Comparison of ENCODE assay signal across 28 cellular contexts in the genomic region with DNA sequence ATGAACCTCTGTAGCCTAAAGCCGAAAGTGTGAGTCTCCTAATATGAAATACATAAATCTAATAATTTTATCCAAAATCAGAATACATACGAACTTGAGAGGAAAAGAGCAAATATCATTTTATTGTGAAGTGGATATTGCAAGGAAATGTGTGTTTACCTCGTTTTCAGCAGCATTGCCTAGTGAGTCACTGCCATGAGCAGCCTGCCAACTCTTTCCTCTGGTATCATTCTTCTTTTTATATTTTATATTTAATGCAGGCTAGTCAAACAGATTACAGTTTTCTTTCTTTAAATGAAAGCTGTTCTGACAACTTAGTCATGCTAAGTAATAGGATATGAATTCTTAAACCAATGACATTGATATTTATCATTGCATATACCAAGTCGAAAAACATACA. TPM values are rescaled to one million over a fixed set of nuclear protein-coding genes. Genes with fewer than 3 reads are reported as not detected.
DNase-seq lines count a peak whose midpoint lies in the region; ATAC-seq and TF ChIP-seq lines count a peak whose summit lies in the region.
"Had no signal": no experiment of that assay in that cellular context is flagged by ENCODE, and none has a peak within 500 bp of the region (broad histone marks: within the 10 kb centered on the region; RNA-seq: fewer than 3 reads in every experiment).

No MANE protein-coding gene starts in this region.

- in situ Hi-C loops in astrocyte of the cerebellum (cut with HindIII; ENCODE audit: low sequenced_read_pairs), result no loop called here

- H2AFZ ChIP-seq in fibroblast of lung (ENCODE audit: low read length), result no peak overlapping the region
- H2AFZ ChIP-seq in neuronal stem cell (ENCODE audit: low read length), result no peak overlapping the region

- H3K9me3 ChIP-seq in fibroblast of lung (ENCODE audit: control insufficient read depth, insufficient read depth, low read depth, low read length), result no peaks in the 10 kb centered on the region
- peaks cover 0 to 2% of the 10 kb centered on the region in 2 donors for H3K9me3 ChIP-seq in neuronal stem cell (replicated peaks in 1 of 2; ENCODE audit: control insufficient read depth in 2 of 2, insufficient read depth in 1 of 2, low read depth in 1 of 2, low read length in 2 of 2)
- H3K9me3 ChIP-seq: breast epithelium, esophagus squamous epithelium, heart left ventricle, neutrophil, sigmoid colon, transverse colon had no signal

- H3K14ac ChIP-seq in neuronal stem cell (ENCODE audit: low read length), result no peak overlapping the region

- H3K18ac ChIP-seq in neuronal stem cell (ENCODE audit: low read length), result no peak overlapping the region

- H3K79me2 ChIP-seq in fibroblast of lung (ENCODE audit: control insufficient read depth, insufficient read depth, low read length), result no peaks in the 10 kb centered on the region

- no peaks in the 10 kb centered on the region for H3K79me1 ChIP-seq in neuronal stem cell (ENCODE audit: low read depth, low read length)

- TF ChIP-seq CTCF in astrocyte of the cerebellum (IDR thresholded peaks at IDR 0.05; ENCODE audit: low read depth, low read length, missing control alignments) (no peak), fibroblast of lung (conservative IDR thresholded peaks at IDR 0.05 in 1 of 2, IDR thresholded peaks at IDR 0.05 in 1 of 2; ENCODE audit: low read depth in 1 of 2, low read length in 2 of 2) (no peak), retinal pigment epithelial cell (conservative IDR thresholded peaks at IDR 0.05; ENCODE audit: low read depth, low read length) (no peak)

- no peaks in the 10 kb centered on the region for H3K27me3 Mint-ChIP-seq in stimulated activated memory B cell treated with anti-CD40 and anti-IgM and Interleukin-4, amounts not matched to agents 10 μg/mL and 1 μg/mL and 100 μg/mL, for 72 hours

- H4K8ac ChIP-seq in neuronal stem cell (ENCODE audit: low read depth, low read length), result no peak overlapping the region

- H3K27me3 ChIP-seq in fibroblast of lung (ENCODE audit: control insufficient read depth, insufficient read depth, low read length) (no peaks in the 10 kb centered on the region), neuronal stem cell (ENCODE audit: control insufficient read depth in 3 of 3, insufficient read depth in 3 of 3, low read depth in 1 of 3, low read length in 3 of 3) (no peaks in the 10 kb centered on the region)
- H3K27me3 ChIP-seq: breast epithelium, esophagus squamous epithelium, heart left ventricle, neutrophil, sigmoid colon, transverse colon had no signal

- no peak overlapping the region for H3K27ac Mint-ChIP-seq in stimulated activated memory B cell treated with anti-CD40 and anti-IgM and Interleukin-4, amounts not matched to agents 10 μg/mL and 1 μg/mL and 100 μg/mL, for 72 hours
- H3K27ac Mint-ChIP-seq: activated naive CD8-positive, alpha-beta T cell treated with anti-CD3 and anti-CD28 coated beads, Interleukin-2, amount 50 U/mL, for 24 hours; H9; WTC11 had no signal

- no peak overlapping the region for H3K4me3 ChIP-seq in astrocyte of the cerebellum (ENCODE audit: low read depth, low read length)
- H3K4me3 ChIP-seq in fibroblast of lung (replicated peaks in 1 of 4; ENCODE audit: control extremely low read depth in 1 of 4, insufficient read depth in 1 of 4, low read depth in 3 of 4, low read length in 4 of 4), result no peak overlapping the region
- H3K4me3 ChIP-seq in retinal pigment epithelial cell (ENCODE audit: low read length), result no peak overlapping the region
- no peak overlapping the region for H3K4me3 ChIP-seq in neuronal stem cell (ENCODE audit: low read length in 2 of 2)
- H3K4me3 ChIP-seq: breast epithelium, coronary artery, esophagus squamous epithelium, heart left ventricle, sigmoid colon, transverse colon had no signal

- H3K4me2 ChIP-seq in fibroblast of lung (ENCODE audit: extremely low read depth, insufficient read depth, low read length), result no peak overlapping the region
- no peak overlapping the region for H3K4me2 ChIP-seq in neuronal stem cell (ENCODE audit: insufficient read depth, low read length, poor library complexity, severe bottlenecking)

- ATAC-seq in stimulated activated memory B cell treated with anti-CD40 and anti-IgM and Interleukin-4, amounts not matched to agents 10 μg/mL and 1 μg/mL and 100 μg/mL, for 72 hours, result no peak
- no peak for ATAC-seq in HG02759 (IDR thresholded peaks at IDR 0.05; ENCODE audit: unreplicated experiment)
- ATAC-seq: activated naive CD8-positive, alpha-beta T cell treated with anti-CD3 and anti-CD28 coated beads, Interleukin-2, amount 50 U/mL, for 24 hours; activated T-cell treated with anti-CD3 and anti-CD28 coated beads, Interleukin-2, amount 50 U/mL, for 4 hours; heart left ventricle; WTC11 had no signal

- WGBS in neuronal stem cell (ENCODE audit: extremely low coverage in 2 of 2, insufficient read length in 2 of 2, insufficient replicate concordance in 1 of 2), 2 donors, result no CpG with 5 or more reads among the region's 4 CpGs

- no peak overlapping the region for H3K4ac ChIP-seq in neuronal stem cell (ENCODE audit: low read length)

- H3K4me3 Mint-ChIP-seq in stimulated activated memory B cell treated with anti-CD40 and anti-IgM and Interleukin-4, amounts not matched to agents 10 μg/mL and 1 μg/mL and 100 μg/mL, for 72 hours, result no peak overlapping the region
- H3K4me3 Mint-ChIP-seq: activated naive CD8-positive, alpha-beta T cell treated with anti-CD3 and anti-CD28 coated beads, Interleukin-2, amount 50 U/mL, for 24 hours; activated T-cell treated with anti-CD3 and anti-CD28 coated beads, Interleukin-2, amount 50 U/mL, for 4 hours; H9; WTC11 had no signal

- no peak overlapping the region for H2BK120ac ChIP-seq in neuronal stem cell (ENCODE audit: low read depth, low read length)

- no peaks in the 10 kb centered on the region for H4K20me1 ChIP-seq in fibroblast of lung (ENCODE audit: control insufficient read depth, extremely low read depth, insufficient read depth, low read length)

- H2BK12ac ChIP-seq in neuronal stem cell (ENCODE audit: low read length), result no peak overlapping the region

- no peak overlapping the region for H2AK5ac ChIP-seq in neuronal stem cell (ENCODE audit: low read depth, low read length)

- no peaks in the 10 kb centered on the region for H3K9me3 Mint-ChIP-seq in stimulated activated memory B cell treated with anti-CD40 and anti-IgM and Interleukin-4, amounts not matched to agents 10 μg/mL and 1 μg/mL and 100 μg/mL, for 72 hours
- H3K9me3 Mint-ChIP-seq: activated T-cell treated with anti-CD3 and anti-CD28 coated beads, Interleukin-2, amount 50 U/mL, for 4 hours had no signal

- H3K36me3 ChIP-seq in fibroblast of lung (ENCODE audit: control insufficient read depth, insufficient read depth, low read length) (no peaks in the 10 kb centered on the region), neuronal stem cell (replicated peaks in 1 of 2; ENCODE audit: control insufficient read depth in 2 of 2, insufficient read depth in 2 of 2, low read length in 2 of 2) (no peaks in the 10 kb centered on the region)
- H3K36me3 ChIP-seq: breast epithelium, esophagus squamous epithelium, heart left ventricle, neutrophil, sigmoid colon, transverse colon had no signal

- no peak overlapping the region for H2BK5ac ChIP-seq in neuronal stem cell (ENCODE audit: low read length)

- DNase-seq in Ammon's horn (ENCODE audit: low spot score) (peak; percentile 50), astrocyte of the cerebellum (ENCODE audit: low read depth) (peak; percentile 15), fibroblast of lung (ENCODE audit: low read depth in 2 of 2) (peak; percentile 45 to 80), retinal pigment epithelial cell (ENCODE audit: low read depth) (peak; percentile 43), islet precursor cell (no peak), neuronal stem cell (ENCODE audit: low spot score) (no peak)
- DNase-seq: ACHN; activated CD4-positive, alpha-beta T cell treated with anti-CD3 and anti-CD28 coated beads, Interleukin-2, amount 50 U/mL, for 1 hour; activated naive CD8-positive, alpha-beta T cell treated with anti-CD3 and anti-CD28 coated beads, Interleukin-2, amount 50 U/mL, for 24 hours; activated T-cell treated with anti-CD3 and anti-CD28 coated beads, Interleukin-2, amount 50 U/mL, for 4 hours; DMS79; esophagus squamous epithelium; GF-D8; H9; heart left ventricle; NCI-H2029 treated with DMSO at 0.1 percent for 48 hours; NCI-H2227 treated with DMSO at 0.1 percent for 48 hours; NCI-H526 treated with DMSO at 0.1 percent for 48 hours; sigmoid colon; transverse colon had no signal

- H4K91ac ChIP-seq in neuronal stem cell (ENCODE audit: low read depth, low read length, poor library complexity), result no peak overlapping the region

- H3K4me1 ChIP-seq in fibroblast of lung (ENCODE audit: control insufficient read depth, extremely low read depth, insufficient read depth, low read length) (peaks cover 2% of the 10 kb centered on the region), neuronal stem cell (ENCODE audit: control insufficient read depth in 2 of 2, insufficient read depth in 1 of 2, low read depth in 1 of 2, low read length in 2 of 2) (peaks cover 3 to 4% of the 10 kb centered on the region in 2 donors)
- H3K4me1 ChIP-seq: breast epithelium, esophagus squamous epithelium, heart left ventricle, sigmoid colon, transverse colon had no signal

- H2BK15ac ChIP-seq in neuronal stem cell (ENCODE audit: low read length), result no peak overlapping the region

- no peak overlapping the region for H3K9ac ChIP-seq in fibroblast of lung (ENCODE audit: insufficient read depth, low read length)
- H3K9ac ChIP-seq in neuronal stem cell (ENCODE audit: low read depth, low read length, poor library complexity), result no peak overlapping the region

- no peak overlapping the region for H3K23ac ChIP-seq in neuronal stem cell (ENCODE audit: low read depth, low read length, poor library complexity)

- no peaks in the 10 kb centered on the region for H3K36me3 Mint-ChIP-seq in stimulated activated memory B cell treated with anti-CD40 and anti-IgM and Interleukin-4, amounts not matched to agents 10 μg/mL and 1 μg/mL and 100 μg/mL, for 72 hours

- H3K27ac ChIP-seq in fibroblast of lung (ENCODE audit: insufficient read depth, low read length) (no peak overlapping the region), neuronal stem cell (replicated peaks; ENCODE audit: low read length) (no peak overlapping the region)
- H3K27ac ChIP-seq: breast epithelium, C4-2B, coronary artery, esophagus squamous epithelium, heart left ventricle, neutrophil, sigmoid colon, transverse colon had no signal

- H3K4me1 Mint-ChIP-seq in stimulated activated memory B cell treated with anti-CD40 and anti-IgM and Interleukin-4, amounts not matched to agents 10 μg/mL and 1 μg/mL and 100 μg/mL, for 72 hours, result no peaks in the 10 kb centered on the region
- H3K4me1 Mint-ChIP-seq: activated naive CD8-positive, alpha-beta T cell treated with anti-CD3 and anti-CD28 coated beads, Interleukin-2, amount 50 U/mL, for 24 hours had no signal

RNA-seq across cellular contexts. Expression of a gene that starts 44.2 kb away (rescaled TPM):
- 0.99 and 1.3 TPM in 2 replicates for total RNA-seq in fibroblast of lung
- polyA plus RNA-seq in fibroblast of lung, result 1.1 and 2.6 TPM in 2 replicates
- 1.1 and 3.0 TPM in 2 replicates for polyA plus RNA-seq in fibroblast of lung (2012)
- polyA minus RNA-seq in fibroblast of lung (ENCODE audit: low replicate concordance), result 2.5 TPM in 1 of 2 replicates, not detected in the other
- 2.1 TPM for polyA plus RNA-seq in neuronal stem cell (2013, experiment 1 of 2)
- 2.3 TPM for polyA plus RNA-seq in neuronal stem cell (2013, experiment 2 of 2)
- total RNA-seq: HT-29 had no signal

Comparison
In these comparisons a context has a peak if more than half of its experiments do, and no peak if none do; other contexts are left out.
1. DNase-seq: peak in Ammon's horn (single experiment), astrocyte of the cerebellum (single experiment), fibroblast of lung (2 of 2) and retinal pigment epithelial cell (single experiment); none in islet precursor cell (single experiment) and neuronal stem cell (single experiment).